In the genomic region with DNA sequence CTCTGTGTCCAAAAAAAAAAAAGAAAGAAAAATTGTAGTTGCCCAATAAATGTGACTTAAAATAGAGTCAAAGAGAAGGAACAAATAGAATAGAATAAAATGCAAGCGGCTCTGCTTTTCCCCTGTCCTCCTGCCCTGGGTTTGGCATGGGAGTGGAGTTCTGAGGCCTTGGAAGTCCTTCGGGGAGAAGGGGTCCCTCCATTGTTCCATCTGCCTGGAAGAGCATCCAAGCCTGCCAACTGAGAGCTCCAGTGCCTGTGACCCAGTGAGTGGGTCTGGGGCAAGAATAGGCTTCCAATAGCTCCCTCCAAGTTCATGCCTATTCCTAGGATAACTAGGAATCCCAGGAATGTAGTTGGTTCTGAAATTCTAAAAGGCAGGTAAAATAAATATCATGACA, we compare ENCODE assay signal across 34 cellular contexts.
"Had no signal": no experiment of that assay in that cellular context is flagged by ENCODE, and none has a peak within 500 bp of the region (broad histone marks: within the 10 kb centered on the region; RNA-seq: fewer than 3 reads in every experiment).

No MANE protein-coding gene starts in this region.

- H3K9me3 ChIP-seq: adrenal gland, body of pancreas, breast epithelium had no signal

- H3K27me3 ChIP-seq: adrenal gland, body of pancreas, brain microvascular endothelial cell, breast epithelium had no signal

- H3K4me3 ChIP-seq: adrenal gland, body of pancreas, breast epithelium had no signal

- H3K27me3 Mint-ChIP-seq: activated CD4-positive, alpha-beta memory T cell treated with anti-CD3 and anti-CD28 coated beads for 36 hours; activated T-helper 17 cell treated with anti-CD3 and anti-CD28 coated beads, Interleukin-2, amount 50 U/mL, for 72 hours had no signal

- H3K36me3 Mint-ChIP-seq: activated CD4-positive, alpha-beta memory T cell treated with anti-CD3 and anti-CD28 coated beads for 36 hours; activated naive CD4-positive, alpha-beta T cell treated with anti-CD3 and anti-CD28 coated beads, Interleukin-2, amount 50 U/mL, for 72 hours; activated naive CD8-positive, alpha-beta T cell treated with anti-CD3 and anti-CD28 coated beads for 36 hours had no signal

- H3K4me3 Mint-ChIP-seq: activated B cell treated with CpG ODN at 0.5 μM for 24 hours; activated CD4-positive, alpha-beta memory T cell treated with anti-CD3 and anti-CD28 coated beads for 36 hours; activated CD4-positive, alpha-beta T cell treated with anti-CD3 and anti-CD28 coated beads, Interleukin-2, amount 10 ng/mL, durations not matched to agents 24 days and 14 days; activated CD8-positive, alpha-beta T cell treated with anti-CD3 and anti-CD28 coated beads for 36 hours; activated naive CD4-positive, alpha-beta T cell treated with anti-CD3 and anti-CD28 coated beads for 36 hours; activated naive CD8-positive, alpha-beta T cell treated with anti-CD3 and anti-CD28 coated beads for 36 hours; activated T-cell treated with anti-CD3 and anti-CD28 coated beads, Interleukin-2, amount 50 U/mL, for 4 hours; activated T-cell treated with anti-CD3 and anti-CD28 coated beads, Interleukin-2, amount 50 U/mL, for 72 hours; activated T-helper 1 cell treated with anti-CD3 and anti-CD28 coated beads, Interleukin-12 subunit alpha, Interleukin-12 subunit beta, Interleukin-2, Interleukin-4 antibody, amounts not matched to agents 30 ng/mL and 10 ng/mL and 1 ng/mL, durations not matched to agents 14 hours and 24 hours and 36 hours; activated T-helper 17 cell treated with anti-CD3 and anti-CD28 coated beads, Interleukin-2, amount 50 U/mL, for 72 hours; T-helper 1 cell treated with Interleukin-12 subunit alpha and Interleukin-12 subunit beta and Interleukin-4 antibody, amounts not matched to agents 30 μg/mL and 1 μg/mL, for 36 hours; T-helper 2 cell treated with Interferon-gamma antibody and Interleukin-4, amounts not matched to agents 5 μg/mL and 100 μg/mL, for 36 hours had no signal

- H3K36me3 ChIP-seq: adrenal gland, brain microvascular endothelial cell, breast epithelium had no signal

- H3K27ac ChIP-seq: adrenal gland, body of pancreas, brain microvascular endothelial cell, breast epithelium, VCaP had no signal

- DNase-seq: activated B cell treated with CpG ODN at 0.5 μM for 24 hours; activated CD4-positive, alpha-beta memory T cell treated with anti-CD3 and anti-CD28 coated beads for 36 hours; activated CD4-positive, alpha-beta T cell treated with anti-CD3 and anti-CD28 coated beads for 4 hours; activated CD4-positive, alpha-beta T cell treated with anti-CD3 and anti-CD28 coated beads, Interleukin-2, amount 10 ng/mL, durations not matched to agents 24 days and 14 days; activated CD4-positive, alpha-beta T cell treated with anti-CD3 and anti-CD28 coated beads, Interleukin-2, amount 50 U/mL, for 1 hour; activated CD4-positive, alpha-beta T cell treated with anti-CD3 and anti-CD28 coated beads, Interleukin-2, amount 50 U/mL, for 4 hours; activated CD4-positive, CD25-positive, alpha-beta regulatory T cell treated with anti-CD3 and anti-CD28 coated beads, Interleukin-2, amount 50 U/mL, for 72 hours; activated CD8-positive, alpha-beta memory T cell treated with anti-CD3 and anti-CD28 coated beads, Interleukin-2, amount 50 U/mL, for 4 hours; activated CD8-positive, alpha-beta T cell treated with anti-CD3 and anti-CD28 coated beads for 36 hours; activated effector memory CD4-positive, alpha-beta T cell treated with anti-CD3 and anti-CD28 coated beads, Interleukin-2, amount 50 U/mL, for 16 hours; activated gamma-delta T cell treated with Interleukin-2 at 50 U/mL for 16 hours; activated naive CD4-positive, alpha-beta T cell; activated naive CD4-positive, alpha-beta T cell treated with anti-CD3 and anti-CD28 coated beads for 36 hours; activated naive CD4-positive, alpha-beta T cell treated with anti-CD3 and anti-CD28 coated beads, Interleukin-2, amount 50 U/mL, for 16 hours; activated naive CD8-positive, alpha-beta T cell treated with anti-CD3 and anti-CD28 coated beads for 36 hours; activated T-cell treated with anti-CD3 and anti-CD28 coated beads for 4 hours; activated T-cell treated with anti-CD3 and anti-CD28 coated beads, Interleukin-2, amount 50 U/mL, for 1 hour; activated T-cell treated with anti-CD3 and anti-CD28 coated beads, Interleukin-2, amount 50 U/mL, for 4 hours; activated T-cell treated with anti-CD3 and anti-CD28 coated beads, Interleukin-2, amount 50 U/mL, for 72 hours; adrenal gland; amniotic stem cell; aorta; body of pancreas; brain microvascular endothelial cell; central memory CD4-positive, alpha-beta T cell; T-helper 2 cell; T-helper 9 cell had no signal

- H3K4me1 ChIP-seq: adrenal gland, breast epithelium had no signal

- H3K9me3 Mint-ChIP-seq: activated B cell treated with CpG ODN at 0.5 μM for 24 hours; activated CD4-positive, alpha-beta memory T cell treated with anti-CD3 and anti-CD28 coated beads for 36 hours; activated CD4-positive, alpha-beta T cell treated with anti-CD3 and anti-CD28 coated beads, Interleukin-2, amount 10 ng/mL, durations not matched to agents 24 days and 14 days; activated CD8-positive, alpha-beta T cell treated with anti-CD3 and anti-CD28 coated beads for 36 hours; activated naive CD4-positive, alpha-beta T cell treated with anti-CD3 and anti-CD28 coated beads for 36 hours; activated naive CD4-positive, alpha-beta T cell treated with anti-CD3 and anti-CD28 coated beads, Interleukin-2, amount 50 U/mL, for 72 hours; activated naive CD8-positive, alpha-beta T cell treated with anti-CD3 and anti-CD28 coated beads for 36 hours; activated T-cell treated with anti-CD3 and anti-CD28 coated beads, Interleukin-2, amount 50 U/mL, for 4 hours; activated T-cell treated with anti-CD3 and anti-CD28 coated beads, Interleukin-2, amount 50 U/mL, for 72 hours; activated T-helper 1 cell treated with anti-CD3 and anti-CD28 coated beads, Interleukin-12 subunit alpha, Interleukin-12 subunit beta, Interleukin-2, Interleukin-4 antibody, amounts not matched to agents 30 ng/mL and 10 ng/mL and 1 ng/mL, durations not matched to agents 14 hours and 24 hours and 36 hours; activated T-helper 17 cell treated with anti-CD3 and anti-CD28 coated beads, Interleukin-2, amount 50 U/mL, for 72 hours; T-helper 1 cell treated with Interleukin-12 subunit alpha and Interleukin-12 subunit beta and Interleukin-4 antibody, amounts not matched to agents 30 μg/mL and 1 μg/mL, for 36 hours; T-helper 2 cell treated with Interferon-gamma antibody and Interleukin-4, amounts not matched to agents 5 μg/mL and 100 μg/mL, for 36 hours had no signal

- H3K27ac Mint-ChIP-seq: activated B cell treated with CpG ODN at 0.5 μM for 24 hours; activated CD4-positive, alpha-beta memory T cell treated with anti-CD3 and anti-CD28 coated beads for 36 hours; activated CD4-positive, alpha-beta T cell treated with anti-CD3 and anti-CD28 coated beads, Interleukin-2, amount 10 ng/mL, durations not matched to agents 24 days and 14 days; activated CD8-positive, alpha-beta T cell treated with anti-CD3 and anti-CD28 coated beads for 36 hours; activated naive CD4-positive, alpha-beta T cell treated with anti-CD3 and anti-CD28 coated beads for 36 hours; activated naive CD4-positive, alpha-beta T cell treated with anti-CD3 and anti-CD28 coated beads, Interleukin-2, amount 50 U/mL, for 72 hours; activated naive CD8-positive, alpha-beta T cell treated with anti-CD3 and anti-CD28 coated beads for 36 hours; activated T-cell treated with anti-CD3 and anti-CD28 coated beads, Interleukin-2, amount 50 U/mL, for 72 hours; activated T-helper 1 cell treated with anti-CD3 and anti-CD28 coated beads, Interleukin-12 subunit alpha, Interleukin-12 subunit beta, Interleukin-2, Interleukin-4 antibody, amounts not matched to agents 30 ng/mL and 10 ng/mL and 1 ng/mL, durations not matched to agents 14 hours and 24 hours and 36 hours; activated T-helper 17 cell treated with anti-CD3 and anti-CD28 coated beads, Interleukin-2, amount 50 U/mL, for 72 hours; T-helper 1 cell treated with Interleukin-12 subunit alpha and Interleukin-12 subunit beta and Interleukin-4 antibody, amounts not matched to agents 30 μg/mL and 1 μg/mL, for 36 hours; T-helper 2 cell treated with Interferon-gamma antibody and Interleukin-4, amounts not matched to agents 5 μg/mL and 100 μg/mL, for 36 hours had no signal

- H3K4me1 Mint-ChIP-seq: activated B cell treated with CpG ODN at 0.5 μM for 24 hours; activated CD4-positive, alpha-beta T cell treated with anti-CD3 and anti-CD28 coated beads, Interleukin-2, amount 10 ng/mL, durations not matched to agents 24 days and 14 days; activated T-helper 17 cell treated with anti-CD3 and anti-CD28 coated beads, Interleukin-2, amount 50 U/mL, for 72 hours had no signal

- ATAC-seq: activated CD8-positive, alpha-beta T cell treated with anti-CD3 and anti-CD28 coated beads for 36 hours; activated naive CD4-positive, alpha-beta T cell treated with anti-CD3 and anti-CD28 coated beads, Interleukin-2, amount 50 U/mL, for 72 hours; activated T-cell treated with anti-CD3 and anti-CD28 coated beads, Interleukin-2, amount 50 U/mL, for 4 hours; activated T-cell treated with anti-CD3 and anti-CD28 coated beads, Interleukin-2, amount 50 U/mL, for 72 hours; activated T-helper 17 cell treated with anti-CD3 and anti-CD28 coated beads, Interleukin-2, amount 50 U/mL, for 72 hours; body of pancreas had no signal
